20 cellular contexts compared by ENCODE assay signal in genomic region chr22:24523873-24524272, GRCh38. TPM values are rescaled to one million over a fixed set of nuclear protein-coding genes. Genes with fewer than 3 reads are reported as not detected.
DNase-seq lines count a peak whose midpoint lies in the region; ATAC-seq and TF ChIP-seq lines count a peak whose summit lies in the region.
"Had no signal": no experiment of that assay in that cellular context is flagged by ENCODE, and none has a peak within 500 bp of the region (broad histone marks: within the 10 kb centered on the region; RNA-seq: fewer than 3 reads in every experiment).

No MANE protein-coding gene starts in this region.

- intact Hi-C loops in right cardiac atrium (cut with DNase I) (loop anchor here in 1 of 4 donors (10.0 kb wide), 1 partner anchor 199 kb away; no protein-coding TSS in a partner anchor), Right ventricle myocardium inferior (cut with DNase I) (no loop called here), stomach (cut with DNase I; ENCODE audit: low total_unique reads) (loop anchor here (5.0 to 10.0 kb wide), 2 partner anchors 87 to 199 kb away; no protein-coding TSS in a partner anchor)

- no peak for TF ChIP-seq CTCF in astrocyte of the cerebellum (IDR thresholded peaks at IDR 0.05; ENCODE audit: low read depth, low read length, missing control alignments)
- no peak for TF ChIP-seq CTCF in fibroblast of pulmonary artery (IDR thresholded peaks at IDR 0.05; ENCODE audit: low read length, missing control alignments)
- no peak for TF ChIP-seq CTCF in stomach (IDR thresholded peaks at IDR 0.05)

- H3K27me3 ChIP-seq in right cardiac atrium (ENCODE audit: control insufficient read depth, insufficient read depth) (no peaks in the 10 kb centered on the region), stomach (no peaks in the 10 kb centered on the region)
- H3K27me3 ChIP-seq: vagina had no signal

- H3K9me3 ChIP-seq in right cardiac atrium (ENCODE audit: control insufficient read depth, low read length) (no peaks in the 10 kb centered on the region), stomach (no peaks in the 10 kb centered on the region)
- H3K9me3 ChIP-seq: prostate gland, vagina had no signal

- in situ Hi-C loops in astrocyte of the cerebellum (cut with HindIII; ENCODE audit: low sequenced_read_pairs): no loop called here

- H3K36me3 ChIP-seq in stomach: no peaks in the 10 kb centered on the region
- H3K36me3 ChIP-seq: prostate gland, vagina had no signal

- DNase-seq in right cardiac atrium: peak in 1 of 3 donors; percentile 61
- DNase-seq in Right ventricle myocardium inferior (ENCODE audit: missing footprints): no peak
- DNase-seq in astrocyte of the cerebellum (ENCODE audit: low read depth): peak; percentile 5
- DNase-seq in fibroblast of pulmonary artery (ENCODE audit: low read depth): peak; percentile 53
- DNase-seq in stomach: peak; percentile 32
- DNase-seq in NCI-H2029 treated with DMSO at 0.1 percent for 48 hours (lab: John Stamatoyannopoulos, UW): no peak
- no peak for DNase-seq in NCI-H146 treated with DMSO at 0.1 percent for 48 hours (lab: John Stamatoyannopoulos, UW; ENCODE audit: unreplicated experiment)
- no peak for DNase-seq in NCI-H187 (lab: John Stamatoyannopoulos, UW)
- DNase-seq: activated CD4-positive, alpha-beta T cell treated with anti-CD3 and anti-CD28 coated beads, Interleukin-2, amount 10 ng/mL, durations not matched to agents 24 days and 14 days; activated effector memory CD4-positive, alpha-beta T cell treated with anti-CD3 and anti-CD28 coated beads, Interleukin-2, amount 50 U/mL, for 16 hours; CD4-positive, CD25-positive, alpha-beta regulatory T cell; cortex of kidney; DMS53; NCI-H1048; NCI-H69; Right ventricle myocardium superior; stimulated activated CD4-positive, alpha-beta T cell treated with anti-CD3 and anti-CD28 coated beads, Interleukin-4, amount 100 ng/mL, for 24 hours; T-cell had no signal

- no peak for TF ChIP-seq POLR2A in stomach (IDR thresholded peaks at IDR 0.05)

- no peak overlapping the region for H3K4me3 ChIP-seq in right cardiac atrium (ENCODE audit: low read length)
- H3K4me3 ChIP-seq in astrocyte of the cerebellum (ENCODE audit: low read depth, low read length): no peak overlapping the region
- no peak overlapping the region for H3K4me3 ChIP-seq in fibroblast of pulmonary artery (replicated peaks; ENCODE audit: low read depth, low read length)
- no peak overlapping the region for H3K4me3 ChIP-seq in stomach
- H3K4me3 ChIP-seq: prostate gland, vagina had no signal

- TF ChIP-seq EP300 in stomach (IDR thresholded peaks at IDR 0.05): no peak

- ATAC-seq in right cardiac atrium (peak; percentile 55 to 65), Right ventricle myocardium inferior (no peak)
- ATAC-seq: T-cell had no signal

- H3K27ac ChIP-seq in right cardiac atrium (ENCODE audit: low read length) (no peak overlapping the region), stomach (peak overlapping the region in 4 of 5 donors; percentile 24 to 53 (median 38))
- H3K27ac ChIP-seq: prostate gland, vagina had no signal

- peaks cover 5% of the 10 kb centered on the region for H3K4me1 ChIP-seq in right cardiac atrium (ENCODE audit: control insufficient read depth, insufficient read depth, low read length)
- peaks cover 13 to 41% (median 37%) of the 10 kb centered on the region in 4 donors for H3K4me1 ChIP-seq in stomach
- H3K4me1 ChIP-seq: prostate gland had no signal

- WGBS in right cardiac atrium: 45% methylated on average over 2 of the region's 2 CpGs
- WGBS in stomach, 5 donors: 25 to 52% (median 42%) methylated on average over 2 of the region's 2 CpGs

RNA-seq across cellular contexts. Expression of gene UPB1, which starts 28.7 kb away (rescaled TPM):
- 1 to 10 TPM; 1.8 to 6.6 (median 2.9) TPM for total RNA-seq in right cardiac atrium
- 2.7 TPM for polyA plus RNA-seq in right cardiac atrium
- 1.3 TPM for total RNA-seq in Right ventricle myocardium inferior
- under 1 TPM in 1 of 5 donors, not detected in 4; 0.73 TPM for total RNA-seq in stomach
- polyA plus RNA-seq in stomach: under 1 TPM in 1 of 3 donors, not detected in 2; 0.35 TPM
- total RNA-seq: vagina had no signal
- polyA plus RNA-seq: CD4-positive, CD25-positive, alpha-beta regulatory T cell had no signal

RNA-seq across cellular contexts. Expression of gene GUCD1, which starts 31.1 kb away (rescaled TPM):
- 100 to 1,000 TPM; 124 to 144 (median 135) TPM for total RNA-seq in right cardiac atrium
- polyA plus RNA-seq in right cardiac atrium: 161 TPM
- 266 TPM for total RNA-seq in Right ventricle myocardium inferior
- total RNA-seq in stomach: 100 to 1,000 TPM; 120 to 196 (median 171) TPM
- polyA plus RNA-seq in stomach: 100 to 1,000 TPM in 2 of 3 donors, 10 to 100 TPM in 1; 87.4 to 165 (median 110) TPM

RNA-seq across cellular contexts. Expression of gene SNRPD3, which starts 31.9 kb away (rescaled TPM):
- total RNA-seq in right cardiac atrium (10 to 100 TPM; 63.4 to 73.4 (median 67.7) TPM), Right ventricle myocardium inferior (70.0 TPM), stomach (100 to 1,000 TPM in 4 of 5 donors, 10 to 100 TPM in 1; 75.6 to 153 (median 121) TPM)
- polyA plus RNA-seq in right cardiac atrium (109 TPM), stomach (100 to 1,000 TPM; 101 to 144 (median 109) TPM)

Comparison
In these comparisons a context has a peak if more than half of its experiments do, and no peak if none do; other contexts are left out.
1. DNase-seq: peak in astrocyte of the cerebellum (single experiment), fibroblast of pulmonary artery (single experiment) and stomach (single experiment); none in Right ventricle myocardium inferior (single experiment), NCI-H2029 treated with DMSO at 0.1 percent for 48 hours (single experiment), NCI-H146 treated with DMSO at 0.1 percent for 48 hours (single experiment) and NCI-H187 (0 of 2).